In the genomic region with DNA sequence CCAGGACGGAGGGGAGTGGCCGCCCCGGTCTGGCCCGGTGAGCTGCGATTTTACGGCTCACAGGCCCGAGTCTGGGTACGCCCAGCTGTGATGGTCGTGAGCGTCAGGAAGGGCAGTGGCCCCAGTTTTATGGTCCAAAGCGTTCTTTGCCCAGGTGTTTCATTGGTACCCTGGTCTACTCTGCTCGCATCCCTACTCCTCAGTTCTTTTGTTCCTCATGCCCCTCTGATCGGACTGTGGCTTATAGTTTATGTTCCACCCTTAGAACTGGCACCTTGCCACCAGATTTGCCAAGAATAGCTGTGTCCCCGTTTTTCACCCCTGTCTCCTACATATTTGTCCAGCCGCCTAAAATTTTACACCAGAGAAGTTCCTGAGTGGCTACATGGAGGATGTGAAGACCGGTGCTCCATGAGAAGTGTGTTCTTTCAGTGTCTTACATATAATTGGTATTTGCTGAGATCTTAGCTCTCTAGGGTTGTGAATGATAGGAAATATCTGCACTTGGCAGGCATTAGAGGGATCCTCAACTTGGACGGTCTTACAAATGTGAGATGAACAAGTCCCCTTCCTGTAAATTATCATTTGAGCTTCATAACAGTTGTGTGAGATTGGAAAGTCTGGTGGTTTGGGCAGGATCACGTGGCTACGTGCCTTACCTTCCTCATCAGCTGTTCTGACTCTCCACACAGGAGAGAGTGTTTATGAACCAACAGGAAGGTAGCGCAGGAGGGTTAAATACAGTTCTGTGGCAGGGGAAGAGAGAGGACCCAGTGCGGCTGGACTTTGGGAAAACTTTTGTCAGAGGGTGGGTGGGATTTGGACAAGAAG, we compare ENCODE assay signal across 2 cellular contexts.
TF ChIP-seq lines count a peak whose summit lies in the region.

No MANE protein-coding gene starts in this region.

TF ChIP-seq in Ishikawa, 13 proteins besides CTCF, POLR2A, EP300 and RAD21 (continued from another document):
- TF ChIP-seq, protein P1, sequence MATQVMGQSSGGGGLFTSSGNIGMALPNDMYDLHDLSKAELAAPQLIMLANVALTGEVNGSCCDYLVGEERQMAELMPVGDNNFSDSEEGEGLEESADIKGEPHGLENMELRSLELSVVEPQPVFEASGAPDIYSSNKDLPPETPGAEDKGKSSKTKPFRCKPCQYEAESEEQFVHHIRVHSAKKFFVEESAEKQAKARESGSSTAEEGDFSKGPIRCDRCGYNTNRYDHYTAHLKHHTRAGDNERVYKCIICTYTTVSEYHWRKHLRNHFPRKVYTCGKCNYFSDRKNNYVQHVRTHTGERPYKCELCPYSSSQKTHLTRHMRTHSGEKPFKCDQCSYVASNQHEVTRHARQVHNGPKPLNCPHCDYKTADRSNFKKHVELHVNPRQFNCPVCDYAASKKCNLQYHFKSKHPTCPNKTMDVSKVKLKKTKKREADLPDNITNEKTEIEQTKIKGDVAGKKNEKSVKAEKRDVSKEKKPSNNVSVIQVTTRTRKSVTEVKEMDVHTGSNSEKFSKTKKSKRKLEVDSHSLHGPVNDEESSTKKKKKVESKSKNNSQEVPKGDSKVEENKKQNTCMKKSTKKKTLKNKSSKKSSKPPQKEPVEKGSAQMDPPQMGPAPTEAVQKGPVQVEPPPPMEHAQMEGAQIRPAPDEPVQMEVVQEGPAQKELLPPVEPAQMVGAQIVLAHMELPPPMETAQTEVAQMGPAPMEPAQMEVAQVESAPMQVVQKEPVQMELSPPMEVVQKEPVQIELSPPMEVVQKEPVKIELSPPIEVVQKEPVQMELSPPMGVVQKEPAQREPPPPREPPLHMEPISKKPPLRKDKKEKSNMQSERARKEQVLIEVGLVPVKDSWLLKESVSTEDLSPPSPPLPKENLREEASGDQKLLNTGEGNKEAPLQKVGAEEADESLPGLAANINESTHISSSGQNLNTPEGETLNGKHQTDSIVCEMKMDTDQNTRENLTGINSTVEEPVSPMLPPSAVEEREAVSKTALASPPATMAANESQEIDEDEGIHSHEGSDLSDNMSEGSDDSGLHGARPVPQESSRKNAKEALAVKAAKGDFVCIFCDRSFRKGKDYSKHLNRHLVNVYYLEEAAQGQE (IDR thresholded peaks at IDR 0.05; ENCODE audit: low read depth) = no peak

TF ChIP-seq in K562, 482 proteins besides CTCF, POLR2A, EP300 and RAD21 (continued from another document):
- TF ChIP-seq, protein P2, sequence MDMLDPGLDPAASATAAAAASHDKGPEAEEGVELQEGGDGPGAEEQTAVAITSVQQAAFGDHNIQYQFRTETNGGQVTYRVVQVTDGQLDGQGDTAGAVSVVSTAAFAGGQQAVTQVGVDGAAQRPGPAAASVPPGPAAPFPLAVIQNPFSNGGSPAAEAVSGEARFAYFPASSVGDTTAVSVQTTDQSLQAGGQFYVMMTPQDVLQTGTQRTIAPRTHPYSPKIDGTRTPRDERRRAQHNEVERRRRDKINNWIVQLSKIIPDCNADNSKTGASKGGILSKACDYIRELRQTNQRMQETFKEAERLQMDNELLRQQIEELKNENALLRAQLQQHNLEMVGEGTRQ (CRISPR knock-in tag; IDR thresholded peaks at IDR 0.05) = peak; percentile 47
- TF ChIP-seq, protein P3, sequence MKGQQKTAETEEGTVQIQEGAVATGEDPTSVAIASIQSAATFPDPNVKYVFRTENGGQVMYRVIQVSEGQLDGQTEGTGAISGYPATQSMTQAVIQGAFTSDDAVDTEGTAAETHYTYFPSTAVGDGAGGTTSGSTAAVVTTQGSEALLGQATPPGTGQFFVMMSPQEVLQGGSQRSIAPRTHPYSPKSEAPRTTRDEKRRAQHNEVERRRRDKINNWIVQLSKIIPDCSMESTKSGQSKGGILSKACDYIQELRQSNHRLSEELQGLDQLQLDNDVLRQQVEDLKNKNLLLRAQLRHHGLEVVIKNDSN (CRISPR knock-in tag; IDR thresholded peaks at IDR 0.05) = peak; percentile 54
- TF ChIP-seq, protein P4, sequence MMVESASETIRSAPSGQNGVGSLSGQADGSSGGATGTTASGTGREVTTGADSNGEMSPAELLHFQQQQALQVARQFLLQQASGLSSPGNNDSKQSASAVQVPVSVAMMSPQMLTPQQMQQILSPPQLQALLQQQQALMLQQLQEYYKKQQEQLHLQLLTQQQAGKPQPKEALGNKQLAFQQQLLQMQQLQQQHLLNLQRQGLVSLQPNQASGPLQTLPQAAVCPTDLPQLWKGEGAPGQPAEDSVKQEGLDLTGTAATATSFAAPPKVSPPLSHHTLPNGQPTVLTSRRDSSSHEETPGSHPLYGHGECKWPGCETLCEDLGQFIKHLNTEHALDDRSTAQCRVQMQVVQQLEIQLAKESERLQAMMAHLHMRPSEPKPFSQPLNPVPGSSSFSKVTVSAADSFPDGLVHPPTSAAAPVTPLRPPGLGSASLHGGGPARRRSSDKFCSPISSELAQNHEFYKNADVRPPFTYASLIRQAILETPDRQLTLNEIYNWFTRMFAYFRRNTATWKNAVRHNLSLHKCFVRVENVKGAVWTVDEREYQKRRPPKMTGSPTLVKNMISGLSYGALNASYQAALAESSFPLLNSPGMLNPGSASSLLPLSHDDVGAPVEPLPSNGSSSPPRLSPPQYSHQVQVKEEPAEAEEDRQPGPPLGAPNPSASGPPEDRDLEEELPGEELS (CRISPR knock-in tag; IDR thresholded peaks at IDR 0.05; ENCODE audit: borderline replicate concordance) = no peak
